9 cellular contexts compared by ENCODE assay signal in genomic region chr20:33909331-33909921, GRCh38.
DNase-seq lines count a peak whose midpoint lies in the region; ATAC-seq and TF ChIP-seq lines count a peak whose summit lies in the region.
"Had no signal": no experiment of that assay in that cellular context is flagged by ENCODE, and none has a peak within 500 bp of the region (broad histone marks: within the 10 kb centered on the region; RNA-seq: fewer than 3 reads in every experiment).

No MANE protein-coding gene starts in this region.

- H3K27me3 ChIP-seq in stomach, result no peaks in the 10 kb centered on the region
- no peaks in the 10 kb centered on the region for H3K27me3 ChIP-seq in MM.1S (replicated peaks; ENCODE audit: insufficient read depth, low read length)

- H3K4me1 ChIP-seq in stomach, result peaks cover 8 to 29% (median 23%) of the 10 kb centered on the region in 4 donors
- H3K4me1 ChIP-seq in MM.1S (ENCODE audit: low read length), result peaks cover 10% of the 10 kb centered on the region

- no peak overlapping the region for H2AFZ ChIP-seq in MM.1S (ENCODE audit: low read length)

- DNase-seq in HK-2 (ENCODE audit: unreplicated experiment) (peak; percentile 51), RPMI7951 (ENCODE audit: low read depth) (peak; percentile 96), foreskin fibroblast (peak; percentile 55 to 75), stomach (peak; percentile 33), SK-N-DZ (ENCODE audit: low spot score) (no peak), MM.1S (no peak)
- DNase-seq in stimulated activated CD8-positive, alpha-beta memory T cell treated with anti-CD3 and anti-CD28 coated beads, Interleukin-4, amount 100 ng/mL, for 48 hours, result no peak
- DNase-seq: activated CD4-positive, alpha-beta T cell treated with anti-CD3 and anti-CD28 coated beads, Interleukin-2, amount 50 U/mL, for 48 hours had no signal

- H3K9ac ChIP-seq in MM.1S (ENCODE audit: low read length), result no peak overlapping the region

- no peaks in the 10 kb centered on the region for H3K9me2 ChIP-seq in MM.1S (replicated peaks; ENCODE audit: insufficient read depth, low read length)

- 29 to 53% (median 45%) methylated on average over 6 of the region's 6 CpGs for WGBS in stomach, 5 donors

- intact Hi-C loops in stomach (cut with DNase I; ENCODE audit: low total_unique reads), result no loop called here

- no peaks in the 10 kb centered on the region for H3F3A ChIP-seq in MM.1S (ENCODE audit: insufficient read depth, low read length)

- H4K20me1 ChIP-seq in MM.1S (ENCODE audit: insufficient read depth, low read length), result no peaks in the 10 kb centered on the region

- no peaks in the 10 kb centered on the region for H3K79me2 ChIP-seq in MM.1S (ENCODE audit: low read length)

- TF ChIP-seq CTCF in foreskin fibroblast (IDR thresholded peaks at IDR 0.05; ENCODE audit: low read depth, low read length), result no peak
- no peak for TF ChIP-seq CTCF in stomach (IDR thresholded peaks at IDR 0.05)
- no peak for TF ChIP-seq CTCF in MM.1S (IDR thresholded peaks at IDR 0.05; ENCODE audit: low read length)

- H3K27ac ChIP-seq in stomach (peak overlapping the region; percentile 14 to 71 (median 54)), MM.1S (ENCODE audit: low read length) (no peak overlapping the region)

- no peaks in the 10 kb centered on the region for H3K9me3 ChIP-seq in stomach
- H3K9me3 ChIP-seq in MM.1S (replicated peaks; ENCODE audit: insufficient read depth, low read length), result no peaks in the 10 kb centered on the region

- H3K4me2 ChIP-seq in MM.1S (ENCODE audit: low read depth, low read length), result no peak overlapping the region

- no peak for TF ChIP-seq EP300 in stomach (IDR thresholded peaks at IDR 0.05)

- H3K36me3 ChIP-seq in stomach, result no peaks in the 10 kb centered on the region
- no peaks in the 10 kb centered on the region for H3K36me3 ChIP-seq in MM.1S (replicated peaks; ENCODE audit: insufficient read depth, low read length)

- H3K4me3 ChIP-seq in foreskin fibroblast (ENCODE audit: low read depth in 1 of 2, low read length in 2 of 2) (no peak overlapping the region), stomach (no peak overlapping the region), MM.1S (ENCODE audit: low read length) (no peak overlapping the region)

- no peak for ATAC-seq in HG03521 (IDR thresholded peaks at IDR 0.05; ENCODE audit: unreplicated experiment)

- no peak for TF ChIP-seq POLR2A in stomach (IDR thresholded peaks at IDR 0.05)

Comparison
In these comparisons a context has a peak if more than half of its experiments do, and no peak if none do; other contexts are left out.
1. DNase-seq: peak in HK-2 (single experiment), RPMI7951 (single experiment), foreskin fibroblast (2 of 2) and stomach (single experiment); none in SK-N-DZ (single experiment), MM.1S (single experiment) and stimulated activated CD8-positive, alpha-beta memory T cell treated with anti-CD3 and anti-CD28 coated beads, Interleukin-4, amount 100 ng/mL, for 48 hours (single experiment).